ENCODE assay signal across 1 cellular context in genomic region chr1:231338270-231339128, GRCh38.
TF ChIP-seq lines count a peak whose summit lies in the region.

TSS of gene SPRTN (plus strand) at chr1:231338293. CDS start at chr1:231338384, 91 bp downstream.

TF ChIP-seq in HepG2, 621 proteins besides CTCF, POLR2A, EP300 and RAD21 (continued from another document):
- TF ChIP-seq IRF9 (CRISPR knock-in tag; IDR thresholded peaks at IDR 0.05; ENCODE audit: borderline replicate concordance) (peak; percentile 44; the same call in 1 of the 2 replicates), SRSF1 (optimal IDR thresholded peaks at IDR 0.05; ENCODE audit: low read depth, low read length) (no peak), TFDP1 (CRISPR knock-in tag; IDR thresholded peaks at IDR 0.05; ENCODE audit: borderline replicate concordance) (no peak), ZNF766 (CRISPR knock-in tag; IDR thresholded peaks at IDR 0.05; ENCODE audit: borderline replicate concordance) (peak; percentile 51; the same call in 1 of the 2 replicates), ZNF710 (CRISPR knock-in tag; IDR thresholded peaks at IDR 0.05; ENCODE audit: borderline replicate concordance) (peak; percentile 70; the same call in 1 of the 2 replicates), ZBTB37 (CRISPR knock-in tag; IDR thresholded peaks at IDR 0.05) (peak; percentile 68; the same call in 1 of the 2 replicates), KLF6 (CRISPR knock-in tag; IDR thresholded peaks at IDR 0.05) (peak; percentile 3; the same call in 1 of the 2 replicates), ZNF670 (CRISPR knock-in tag; IDR thresholded peaks at IDR 0.05; ENCODE audit: borderline replicate concordance) (no peak), JARID2 (CRISPR knock-in tag; IDR thresholded peaks at IDR 0.05; ENCODE audit: insufficient replicate concordance) (no peak), MED8 (CRISPR knock-in tag; IDR thresholded peaks at IDR 0.05; ENCODE audit: insufficient replicate concordance) (peak; percentile 24), AGO1 (IDR thresholded peaks at IDR 0.05; ENCODE audit: low read depth, low read length, poor library complexity, severe bottlenecking) (peak; percentile 26), BRCA1 (CRISPR knock-in tag; IDR thresholded peaks at IDR 0.05) (0 out of 2 replicates have a peak, but pooled peaks have one; percentile 27), ZNF674 (CRISPR knock-in tag; IDR thresholded peaks at IDR 0.05; ENCODE audit: low read depth) (0 out of 2 replicates have a peak, but pooled peaks have one; percentile 30), ZNF441 (CRISPR knock-in tag; IDR thresholded peaks at IDR 0.05; ENCODE audit: borderline replicate concordance) (no peak), ZNF776 (CRISPR knock-in tag; IDR thresholded peaks at IDR 0.05) (peak; percentile 25; the same call in 1 of the 2 replicates), PHF8 (CRISPR knock-in tag; IDR thresholded peaks at IDR 0.05) (peak; percentile 62), YY1 (IDR thresholded peaks at IDR 0.05; ENCODE audit: insufficient read depth, insufficient replicate concordance, low read depth, low read length) (peak; percentile 46), HBP1 (CRISPR knock-in tag; IDR thresholded peaks at IDR 0.05; ENCODE audit: low read depth) (0 out of 2 replicates have a peak, but pooled peaks have one; percentile 7), ATF3 (CRISPR knock-in tag; IDR thresholded peaks at IDR 0.05) (no peak), FOSL2 (CRISPR knock-in tag; IDR thresholded peaks at IDR 0.05) (no peak), ONECUT2 (CRISPR knock-in tag; IDR thresholded peaks at IDR 0.05) (peak; percentile 25; the same call in 1 of the 2 replicates), ZFP37 (CRISPR knock-in tag; IDR thresholded peaks at IDR 0.05; ENCODE audit: borderline replicate concordance) (0 out of 2 replicates have a peak, but pooled peaks have one; percentile 52), ZFP36L1 (CRISPR knock-in tag; IDR thresholded peaks at IDR 0.05) (no peak), MAFK (conservative IDR thresholded peaks at IDR 0.05 in 1 of 2, IDR thresholded peaks at IDR 0.05 in 1 of 2; ENCODE audit: low read length in 2 of 2) (no peak), SNAI1 (CRISPR knock-in tag; IDR thresholded peaks at IDR 0.05; ENCODE audit: borderline replicate concordance) (0 out of 2 replicates have a peak, but pooled peaks have one; percentile 67), ZBTB2 (CRISPR knock-in tag; IDR thresholded peaks at IDR 0.05; ENCODE audit: low read depth) (no peak), ISL2 (CRISPR knock-in tag; IDR thresholded peaks at IDR 0.05) (0 out of 2 replicates have a peak, but pooled peaks have one; percentile 18), ASH2L (IDR thresholded peaks at IDR 0.05; ENCODE audit: insufficient read length, low read depth, low read length) (peak; percentile 84), ZNF687 (CRISPR knock-in tag; IDR thresholded peaks at IDR 0.05) (peak; percentile 56), ZNF160 (CRISPR knock-in tag; IDR thresholded peaks at IDR 0.05) (0 out of 2 replicates have a peak, but pooled peaks have one; percentile 36), ZFP90 (CRISPR knock-in tag; IDR thresholded peaks at IDR 0.05; ENCODE audit: borderline replicate concordance) (peak; percentile 65; the same call in 1 of the 2 replicates), ZBTB8A (CRISPR knock-in tag; IDR thresholded peaks at IDR 0.05; ENCODE audit: borderline replicate concordance, low read depth) (no peak), ZNF605 (CRISPR knock-in tag; IDR thresholded peaks at IDR 0.05) (peak; percentile 74)
